Comparison of ENCODE assay signal across 21 cellular contexts in genomic region chr14:68905107-68905895, GRCh38.
"Had no signal": no experiment of that assay in that cellular context is flagged by ENCODE, and none has a peak within 500 bp of the region (broad histone marks: within the 10 kb centered on the region; RNA-seq: fewer than 3 reads in every experiment).

No MANE protein-coding gene starts in this region.

- H3K27ac ChIP-seq: adrenal gland, cardiac muscle cell, left ventricle myocardium inferior, neural progenitor cell, psoas muscle, spleen, tibial nerve, vagina had no signal

- H3K27me3 ChIP-seq: adrenal gland, cardiac muscle cell, neural progenitor cell, spleen, tibial nerve, vagina had no signal

- DNase-seq: activated CD4-positive, alpha-beta T cell treated with anti-CD3 and anti-CD28 coated beads, Interleukin-2, amount 10 ng/mL, durations not matched to agents 24 days and 14 days; activated CD8-positive, alpha-beta memory T cell treated with anti-CD3 and anti-CD28 coated beads for 24 hours; activated CD8-positive, alpha-beta memory T cell treated with anti-CD3 and anti-CD28 coated beads, Interleukin-2, amount 50 U/mL, for 48 hours; activated effector memory CD4-positive, alpha-beta T cell treated with Interleukin-2 at 50 U/mL for 16 hours; activated T-cell treated with anti-CD3 and anti-CD28 coated beads, Interleukin-2, amount 50 U/mL, for 48 hours; adrenal gland; endodermal cell; foreskin melanocyte; hypothalamus; left ventricle myocardium inferior; mammary epithelial cell; naive B cell; spleen; stimulated activated CD4-positive, alpha-beta T cell treated with anti-CD3 and anti-CD28 coated beads, Interleukin-4, amount 100 ng/mL, for 4 hours had no signal

- H3K4me3 ChIP-seq: adrenal gland, cardiac muscle cell, left ventricle myocardium inferior, neural progenitor cell, psoas muscle, spleen, tibial nerve, vagina had no signal

- H3K9me3 ChIP-seq: adrenal gland, left ventricle myocardium inferior, psoas muscle, spleen, tibial nerve, vagina had no signal

- ATAC-seq: psoas muscle; sciatic nerve; stimulated activated memory B cell treated with anti-CD40 and anti-IgM and Interleukin-4, amounts not matched to agents 10 μg/mL and 1 μg/mL and 100 μg/mL, for 72 hours had no signal

- H3K4me1 ChIP-seq: adrenal gland, left ventricle myocardium inferior, neural progenitor cell, psoas muscle, tibial nerve, vagina had no signal

- H3K36me3 ChIP-seq: neural progenitor cell had no signal
